20 cellular contexts compared by ENCODE assay signal in the genomic region with DNA sequence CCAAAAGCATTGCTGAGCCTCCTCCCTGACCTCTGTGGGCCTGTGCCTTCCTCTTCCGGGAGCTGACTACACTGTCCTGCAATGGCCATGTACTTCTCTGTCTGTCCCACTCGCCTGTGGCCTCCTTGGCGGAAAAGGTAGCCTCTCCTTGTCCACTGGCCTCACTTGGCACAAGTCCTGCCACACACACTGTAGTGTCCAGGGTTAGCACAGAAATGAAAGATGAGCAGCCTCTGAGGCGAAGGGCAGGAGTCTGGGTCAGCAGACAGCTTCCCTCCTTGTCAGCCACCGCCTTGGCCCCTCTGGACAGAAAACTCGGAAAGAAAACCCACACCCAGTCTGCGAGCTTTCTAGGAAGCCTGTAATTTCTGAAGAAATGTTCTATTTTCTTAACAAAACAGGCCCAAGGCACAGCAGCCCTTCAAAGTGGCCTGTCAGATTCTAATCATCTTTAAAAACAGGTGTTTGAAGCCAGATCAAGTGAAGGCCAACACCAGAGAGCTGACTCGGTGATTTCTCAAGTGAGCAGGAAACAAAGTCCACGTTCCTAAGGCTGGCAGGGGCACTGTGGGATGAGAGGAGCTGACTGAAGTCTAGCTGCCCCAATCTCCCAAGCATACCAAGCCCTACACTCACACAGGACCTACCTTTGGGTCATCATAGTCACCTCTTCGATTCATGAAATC.
"Had no signal": no experiment of that assay in that cellular context is flagged by ENCODE, and none has a peak within 500 bp of the region (broad histone marks: within the 10 kb centered on the region; RNA-seq: fewer than 3 reads in every experiment).

No MANE protein-coding gene starts in this region.

- H3K4me3 Mint-ChIP-seq: activated B cell treated with CpG ODN at 0.5 μM for 24 hours; activated CD8-positive, alpha-beta T cell treated with anti-CD3 and anti-CD28 coated beads, Interleukin-2, amount 10 ng/mL, durations not matched to agents 7 days and 5 days; activated naive CD4-positive, alpha-beta T cell treated with anti-CD3 and anti-CD28 coated beads, Interleukin-2, amount 10 ng/mL, durations not matched to agents 7 days and 5 days; activated naive CD8-positive, alpha-beta T cell treated with anti-CD3 and anti-CD28 coated beads, Interleukin-2, amount 10 ng/mL, durations not matched to agents 7 days and 5 days; activated T-helper 1 cell treated with anti-CD3 and anti-CD28 coated beads, Interleukin-12 subunit alpha, Interleukin-12 subunit beta, Interleukin-2, Interleukin-4 antibody, amounts not matched to agents 30 ng/mL and 10 ng/mL and 1 ng/mL, durations not matched to agents 14 hours and 24 hours and 36 hours; brain; effector memory CD8-positive, alpha-beta T cell; natural killer cell; T-helper 2 cell treated with Interferon-gamma antibody and Interleukin-4, amounts not matched to agents 5 μg/mL and 100 μg/mL, for 36 hours had no signal

- H3K4me1 Mint-ChIP-seq: activated B cell treated with CpG ODN at 0.5 μM for 24 hours; activated naive CD4-positive, alpha-beta T cell treated with anti-CD3 and anti-CD28 coated beads, Interleukin-2, amount 10 ng/mL, durations not matched to agents 7 days and 5 days; activated naive CD8-positive, alpha-beta T cell treated with anti-CD3 and anti-CD28 coated beads, Interleukin-2, amount 10 ng/mL, durations not matched to agents 7 days and 5 days; brain; natural killer cell had no signal

- H3K27ac Mint-ChIP-seq: activated B cell treated with CpG ODN at 0.5 μM for 24 hours; activated CD8-positive, alpha-beta T cell treated with anti-CD3 and anti-CD28 coated beads, Interleukin-2, amount 10 ng/mL, durations not matched to agents 7 days and 5 days; activated naive CD4-positive, alpha-beta T cell treated with anti-CD3 and anti-CD28 coated beads, Interleukin-2, amount 10 ng/mL, durations not matched to agents 7 days and 5 days; activated naive CD8-positive, alpha-beta T cell treated with anti-CD3 and anti-CD28 coated beads, Interleukin-2, amount 10 ng/mL, durations not matched to agents 7 days and 5 days; activated T-helper 1 cell treated with anti-CD3 and anti-CD28 coated beads, Interleukin-12 subunit alpha, Interleukin-12 subunit beta, Interleukin-2, Interleukin-4 antibody, amounts not matched to agents 30 ng/mL and 10 ng/mL and 1 ng/mL, durations not matched to agents 14 hours and 24 hours and 36 hours; T-helper 2 cell treated with Interferon-gamma antibody and Interleukin-4, amounts not matched to agents 5 μg/mL and 100 μg/mL, for 36 hours had no signal

- H3K27me3 ChIP-seq: ascending aorta, testis had no signal

- H3K4me1 ChIP-seq: ascending aorta, left ventricle myocardium inferior, testis had no signal

- H3K9me3 Mint-ChIP-seq: activated B cell treated with CpG ODN at 0.5 μM for 24 hours; activated naive CD4-positive, alpha-beta T cell treated with anti-CD3 and anti-CD28 coated beads, Interleukin-2, amount 10 ng/mL, durations not matched to agents 7 days and 5 days; activated naive CD8-positive, alpha-beta T cell treated with anti-CD3 and anti-CD28 coated beads, Interleukin-2, amount 10 ng/mL, durations not matched to agents 7 days and 5 days; activated T-helper 1 cell treated with anti-CD3 and anti-CD28 coated beads, Interleukin-12 subunit alpha, Interleukin-12 subunit beta, Interleukin-2, Interleukin-4 antibody, amounts not matched to agents 30 ng/mL and 10 ng/mL and 1 ng/mL, durations not matched to agents 14 hours and 24 hours and 36 hours; brain; effector memory CD8-positive, alpha-beta T cell; natural killer cell; T-helper 2 cell treated with Interferon-gamma antibody and Interleukin-4, amounts not matched to agents 5 μg/mL and 100 μg/mL, for 36 hours had no signal

- DNase-seq: activated B cell treated with CpG ODN at 0.5 μM for 24 hours; activated CD8-positive, alpha-beta T cell treated with anti-CD3 and anti-CD28 coated beads, Interleukin-2, amount 10 ng/mL, durations not matched to agents 7 days and 5 days; activated gamma-delta T cell; activated naive CD4-positive, alpha-beta T cell treated with anti-CD3 and anti-CD28 coated beads, Interleukin-2, amount 10 ng/mL, durations not matched to agents 7 days and 5 days; activated naive CD8-positive, alpha-beta T cell treated with anti-CD3 and anti-CD28 coated beads, Interleukin-2, amount 10 ng/mL, durations not matched to agents 7 days and 5 days; activated T-cell treated with anti-CD3 and anti-CD28 coated beads for 4 hours; cortex of kidney; effector memory CD8-positive, alpha-beta T cell; left ventricle myocardium inferior; mesendoderm; natural killer cell; stimulated activated naive CD8-positive, alpha-beta T cell treated with anti-CD3 and anti-CD28 coated beads, Interleukin-15, Interleukin-2, amounts not matched to agents 100 U/mL and 50 U/mL, for 24 hours; testis; trophoblast cell had no signal

- H3K27me3 Mint-ChIP-seq: activated B cell treated with CpG ODN at 0.5 μM for 24 hours; activated naive CD4-positive, alpha-beta T cell treated with anti-CD3 and anti-CD28 coated beads, Interleukin-2, amount 10 ng/mL, durations not matched to agents 7 days and 5 days; activated naive CD8-positive, alpha-beta T cell treated with anti-CD3 and anti-CD28 coated beads, Interleukin-2, amount 10 ng/mL, durations not matched to agents 7 days and 5 days; brain; effector memory CD8-positive, alpha-beta T cell had no signal

- ATAC-seq: activated CD8-positive, alpha-beta T cell treated with anti-CD3 and anti-CD28 coated beads, Interleukin-2, amount 10 ng/mL, durations not matched to agents 7 days and 5 days; effector memory CD8-positive, alpha-beta T cell; natural killer cell; sciatic nerve; stimulated activated naive CD8-positive, alpha-beta T cell treated with anti-CD3 and anti-CD28 coated beads, Interleukin-15, Interleukin-2, amounts not matched to agents 100 U/mL and 50 U/mL, for 24 hours had no signal

- H3K4me3 ChIP-seq: ascending aorta, left ventricle myocardium inferior, lung, testis had no signal

- H3K9me3 ChIP-seq: ascending aorta, left ventricle myocardium inferior, testis had no signal

- H3K27ac ChIP-seq: ascending aorta, left ventricle myocardium inferior, testis had no signal
